In the genomic region with DNA sequence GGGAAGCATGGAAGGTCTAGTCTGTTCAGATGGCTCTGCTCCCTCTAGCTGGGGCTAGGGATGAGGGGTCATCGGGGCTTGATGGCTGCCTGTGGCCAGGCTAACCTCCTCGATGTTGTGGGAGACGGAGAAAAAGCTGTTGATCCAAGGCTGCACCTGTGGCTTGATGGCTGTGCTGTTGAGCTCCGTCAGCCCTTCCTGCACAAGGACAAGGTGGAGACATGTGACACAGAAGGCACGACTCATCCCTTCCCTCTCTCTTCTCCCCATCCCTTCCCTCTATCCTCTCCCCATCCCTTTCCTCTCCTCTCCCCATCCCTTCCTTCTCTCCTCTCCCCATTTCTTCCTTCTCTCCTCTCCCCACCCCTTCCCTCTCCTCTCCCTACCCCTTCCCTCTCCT, we compare ENCODE assay signal across 16 cellular contexts. TPM values are rescaled to one million over a fixed set of nuclear protein-coding genes. Genes with fewer than 3 reads are reported as not detected.
A peak's percentile ranks its signal among the peaks of the same experiment; 100 is the strongest.
DNase-seq lines count a peak whose midpoint lies in the region; FAIRE-seq and TF ChIP-seq lines count a peak whose summit lies in the region.
"Had no signal": no experiment of that assay in that cellular context is flagged by ENCODE, and none has a peak within 500 bp of the region (broad histone marks: within the 10 kb centered on the region; RNA-seq: fewer than 3 reads in every experiment).

No MANE protein-coding gene starts in this region.

- in situ Hi-C loops in GM23248 (cut with MboI): no loop called here

- H3K9me2 ChIP-seq in GM23248 (ENCODE audit: insufficient read depth): no peaks in the 10 kb centered on the region

- TF ChIP-seq CTCF in RWPE1 (conservative IDR thresholded peaks at IDR 0.05; ENCODE audit: low read depth) (no peak), fibroblast of mammary gland (conservative IDR thresholded peaks at IDR 0.05; ENCODE audit: control insufficient read depth, insufficient read depth, low read depth, low read length) (no peak)

- no peaks in the 10 kb centered on the region for H3K9me3 ChIP-seq in GM23248 (ENCODE audit: low read depth)
- H3K9me3 ChIP-seq: adrenal gland, neutrophil had no signal

- WGBS in GM23248 (ENCODE audit: low coverage in 1 of 2, low lambda C conversion rate in 2 of 2, missing lambda C conversion rate in 2 of 2), 2 experiments: 90 to 92% methylated on average over 4 to 5 of the region's 5 CpGs

- H3K27me3 ChIP-seq in GM23248 (replicated peaks; ENCODE audit: insufficient read depth): no peaks in the 10 kb centered on the region
- H3K27me3 ChIP-seq: adrenal gland, neutrophil had no signal

- H3K36me3 ChIP-seq in GM23248 (ENCODE audit: low read depth): no peaks in the 10 kb centered on the region; the same call in 1 of the 2 replicates

- no peak overlapping the region for H3K4me2 ChIP-seq in GM23248 (ENCODE audit: unreplicated experiment)

- H3K4me3 ChIP-seq in GM23248 (no peak overlapping the region), fibroblast of mammary gland (ENCODE audit: control insufficient read depth, low read depth, low read length) (no peak overlapping the region)
- H3K4me3 ChIP-seq: adrenal gland had no signal

- H3K4me1 ChIP-seq in GM23248 (ENCODE audit: insufficient read depth): peaks cover 13% of the 10 kb centered on the region
- H3K4me1 ChIP-seq: adrenal gland had no signal

- H2AFZ ChIP-seq in GM23248: no peak overlapping the region; the same call in 1 of the 2 replicates

- peak; percentile 57 for DNase-seq in A172 (ENCODE audit: low spot score)
- peak; percentile 45 for DNase-seq in GM23248
- no peak for DNase-seq in RWPE1 (ENCODE audit: low spot score)
- peak; percentile 18 for DNase-seq in fibroblast of mammary gland (ENCODE audit: low read depth)
- DNase-seq in NAMALWA (ENCODE audit: low spot score): no peak
- DNase-seq in activated CD8-positive, alpha-beta memory T cell treated with anti-CD3 and anti-CD28 coated beads, Interleukin-2, amount 50 U/mL, for 48 hours: no peak
- DNase-seq in urothelium cell line (ENCODE audit: low spot score): no peak
- no peak for DNase-seq in HT-29 (ENCODE audit: low spot score)
- DNase-seq: adrenal gland; effector memory CD4-positive, alpha-beta T cell; NCI-H1092; NCI-H2107; NCI-H526; substantia nigra had no signal

- no peak overlapping the region for H3K9ac ChIP-seq in GM23248

- H3K79me2 ChIP-seq in GM23248 (ENCODE audit: insufficient read depth): no peaks in the 10 kb centered on the region

- no peaks in the 10 kb centered on the region for H4K20me1 ChIP-seq in GM23248 (ENCODE audit: insufficient read depth)

- peaks cover 22% of the 10 kb centered on the region for H3F3A ChIP-seq in GM23248 (ENCODE audit: insufficient read depth)

- CTCF ChIA-PET in RWPE1 (lab: Yijun Ruan, JAX): interaction anchor here (1.0 kb wide), 2 partner anchors 11 to 17 kb away, joined by 3 to 4 read pairs; no protein-coding TSS in a partner anchor

- FAIRE-seq in urothelium cell line (lab: Jason Lieb, UNC): no peak
- FAIRE-seq: GM12892 had no signal

- H3K27ac ChIP-seq in GM23248 (peak overlapping the region; percentile 52), RWPE1 (peak overlapping the region; percentile 47)
- H3K27ac ChIP-seq: adrenal gland, neutrophil had no signal

- POLR2A ChIA-PET in RWPE1 (lab: Yijun Ruan, JAX; ENCODE audit: low non-redundant PET): interaction anchor here (1.5 kb wide), 1 partner anchor 101 kb away, joined by 4 read pairs; no protein-coding TSS in a partner anchor

RNA-seq across cellular contexts. Expression of a gene that starts 28.2 kb away (rescaled TPM):
- 9.4 and 13.8 TPM in 2 replicates for total RNA-seq in A172 (2014; rRNA removed; shearing (Covaris generic))
- total RNA-seq in GM23248 (2014; rRNA removed; shearing (Covaris generic)): 6.1 and 6.8 TPM in 2 replicates
- polyA plus RNA-seq in GM23248 (2016; fragmentation: Nextera tagmentation; extraction: Ambion mirVana): 2.2 and 2.6 TPM in 2 replicates
- 21.4 and 25.6 TPM in 2 replicates for total RNA-seq in HT-29 (2014; rRNA removed; shearing (Covaris generic))

RNA-seq across cellular contexts. Expression of a gene that starts 40.7 kb away (rescaled TPM):
- 67.1 and 89.4 TPM in 2 replicates for total RNA-seq in A172 (2014; rRNA removed; shearing (Covaris generic))
- 66.4 and 83.2 TPM in 2 replicates for total RNA-seq in GM23248 (2014; rRNA removed; shearing (Covaris generic))
- 59.0 and 60.6 TPM in 2 replicates for polyA plus RNA-seq in GM23248 (2016; fragmentation: Nextera tagmentation; extraction: Ambion mirVana)
- total RNA-seq in HT-29 (2014; rRNA removed; shearing (Covaris generic)): 61.7 and 76.6 TPM in 2 replicates

RNA-seq across cellular contexts. Expression of a gene that starts 41.0 kb away (rescaled TPM):
- 146 and 176 TPM in 2 replicates for total RNA-seq in A172 (2014; rRNA removed; shearing (Covaris generic))
- total RNA-seq in GM23248 (2014; rRNA removed; shearing (Covaris generic)): 69.3 and 166 TPM in 2 replicates
- 185 TPM in 2 replicates for polyA plus RNA-seq in GM23248 (2016; fragmentation: Nextera tagmentation; extraction: Ambion mirVana)
- total RNA-seq in HT-29 (2014; rRNA removed; shearing (Covaris generic)): 144 and 153 TPM in 2 replicates

RNA-seq across cellular contexts. Expression of a gene that starts 43.7 kb away (rescaled TPM):
- 14.4 and 17.3 TPM in 2 replicates for total RNA-seq in A172 (2014; rRNA removed; shearing (Covaris generic))
- 28.8 and 32.5 TPM in 2 replicates for total RNA-seq in GM23248 (2014; rRNA removed; shearing (Covaris generic))
- polyA plus RNA-seq in GM23248 (2016; fragmentation: Nextera tagmentation; extraction: Ambion mirVana): 10.8 and 13.3 TPM in 2 replicates
- total RNA-seq in HT-29 (2014; rRNA removed; shearing (Covaris generic)): 54.7 and 84.7 TPM in 2 replicates

Comparison
In these comparisons a context has a peak if more than half of its experiments do, and no peak if none do; other contexts are left out.
1. DNase-seq: peak in A172 (single experiment), GM23248 (single experiment) and fibroblast of mammary gland (single experiment); none in RWPE1 (single experiment), NAMALWA (single experiment), activated CD8-positive, alpha-beta memory T cell treated with anti-CD3 and anti-CD28 coated beads, Interleukin-2, amount 50 U/mL, for 48 hours (single experiment), urothelium cell line (single experiment) and HT-29 (single experiment).